Comparison of ENCODE assay signal across 1 cellular context in the genomic region with DNA sequence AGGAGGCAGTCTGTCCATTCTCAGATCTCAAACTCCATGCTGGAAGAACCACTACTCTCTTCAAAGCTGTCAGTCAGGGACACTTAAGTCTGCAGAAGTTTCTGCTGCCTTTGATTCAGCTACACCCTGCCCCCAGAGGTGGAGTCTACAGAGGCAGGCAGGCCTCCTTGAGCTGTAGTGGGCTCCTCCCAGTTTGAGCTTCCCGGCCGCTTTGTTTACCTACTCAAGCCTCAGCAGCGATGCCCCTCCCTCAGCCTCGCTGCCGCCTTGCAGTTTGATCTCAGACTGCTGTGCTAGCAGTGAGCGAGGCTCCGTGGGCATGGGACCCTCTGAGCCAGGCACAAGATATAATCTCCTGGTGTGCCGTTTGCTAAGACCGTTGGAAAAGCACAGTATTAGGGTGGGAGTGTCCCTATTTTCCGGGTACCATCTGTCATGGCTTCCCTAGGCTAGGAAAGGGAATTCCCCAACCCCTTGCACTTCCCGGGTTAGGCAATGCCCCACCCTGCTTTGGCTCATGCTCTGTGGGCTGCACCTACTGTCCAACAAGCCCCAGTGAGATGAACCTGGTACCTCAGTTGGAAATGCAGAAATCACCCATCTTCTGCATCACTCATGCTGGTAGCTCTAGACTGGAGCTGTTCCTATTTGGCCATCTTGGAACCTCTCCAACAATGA.
TF ChIP-seq lines count a peak whose summit lies in the region.

No MANE protein-coding gene starts in this region.

TF ChIP-seq in K562, 482 proteins besides CTCF, POLR2A, EP300 and RAD21:
- TF ChIP-seq CTBP1 (IDR thresholded peaks at IDR 0.05; ENCODE audit: borderline replicate concordance) (peak; percentile 35; the same call in 1 of the 2 replicates), FOXA3 (CRISPR knock-in tag; conservative IDR thresholded peaks at IDR 0.05 in 1 of 2, IDR thresholded peaks at IDR 0.05 in 1 of 2) (peak; percentile 68 to 83), VEZF1 (CRISPR knock-in tag; IDR thresholded peaks at IDR 0.05) (peak; percentile 28; the same call in 1 of the 2 replicates), PKNOX1 (IDR thresholded peaks at IDR 0.05) (peak; percentile 84), MEIS2 (IDR thresholded peaks at IDR 0.05; ENCODE audit: partially characterized antibody) (peak; percentile 25), MAZ (CRISPR knock-in tag; conservative IDR thresholded peaks at IDR 0.05 in 1 of 2, IDR thresholded peaks at IDR 0.05 in 1 of 2) (peak; percentile 41 to 61; a peak in 3 of 4 replicates), FOXK2 (conservative IDR thresholded peaks at IDR 0.05 in 1 of 2, IDR thresholded peaks at IDR 0.05 in 1 of 2; ENCODE audit: low read depth in 2 of 2) (peak; percentile 71 to 75)
